ENCODE assay signal across 1 cellular context in genomic region chr2:155412599-155412998, GRCh38.
TF ChIP-seq lines count a peak whose summit lies in the region.

No MANE protein-coding gene starts in this region.

TF ChIP-seq in GM23338, 12 proteins besides CTCF, POLR2A, EP300 and RAD21 (continued from another document):
- TF ChIP-seq ZNF462 (CRISPR knock-in tag; IDR thresholded peaks at IDR 0.05) (no peak), JUNB (IDR thresholded peaks at IDR 0.05; ENCODE audit: unreplicated experiment) (no peak), ZNF114 (CRISPR knock-in tag; IDR thresholded peaks at IDR 0.05) (no peak), EZH2 (IDR thresholded peaks at IDR 0.05; ENCODE audit: low read depth, unreplicated experiment) (no peak), ZNF331 (CRISPR knock-in tag; IDR thresholded peaks at IDR 0.05; ENCODE audit: low read depth) (no peak)
